Comparison of ENCODE assay signal across 8 cellular contexts in the genomic region with DNA sequence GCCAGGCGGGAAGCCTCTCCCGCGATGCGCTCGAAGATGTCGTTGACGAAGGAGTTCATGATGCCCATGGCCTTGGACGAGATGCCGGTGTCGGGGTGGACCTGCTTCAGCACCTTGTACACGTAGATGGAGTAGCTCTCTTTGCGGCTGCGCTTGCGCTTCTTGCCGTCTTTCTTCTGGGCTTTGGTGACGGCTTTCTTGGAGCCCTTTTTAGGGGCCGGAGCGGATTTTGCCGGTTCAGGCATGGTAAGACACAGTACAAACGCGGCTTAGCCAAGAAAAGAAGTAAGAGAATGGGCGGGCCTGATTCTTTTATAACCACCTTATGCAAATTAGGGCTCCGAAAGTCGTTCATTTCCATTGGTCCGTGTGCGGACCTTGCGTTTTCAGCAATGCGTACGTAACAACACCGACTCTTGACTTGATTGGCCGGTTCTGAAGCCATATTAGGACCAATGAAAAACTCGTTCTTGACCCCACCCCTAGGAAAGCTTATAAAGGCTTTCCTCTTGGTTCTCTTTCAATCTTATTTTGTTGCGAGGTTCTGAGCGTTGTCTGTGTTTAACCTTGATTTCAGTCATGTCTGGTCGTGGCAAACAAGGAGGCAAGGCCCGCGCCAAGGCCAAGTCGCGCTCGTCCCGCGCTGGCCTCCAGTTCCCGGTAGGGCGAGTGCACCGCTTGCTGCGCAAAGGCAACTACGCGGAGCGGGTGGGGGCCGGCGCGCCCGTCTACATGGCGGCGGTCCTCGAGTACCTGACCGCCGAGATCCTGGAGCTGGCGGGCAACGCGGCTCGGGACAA. TPM values are rescaled to one million over a fixed set of nuclear protein-coding genes. Genes with fewer than 3 reads are reported as not detected.
A peak's percentile ranks its signal among the peaks of the same experiment; 100 is the strongest.
DNase-seq lines count a peak whose midpoint lies in the region; ATAC-seq and TF ChIP-seq lines count a peak whose summit lies in the region.

No MANE protein-coding gene starts in this region.

- CTCF ChIA-PET in CD4-positive, alpha-beta memory T cell (lab: Charles Lee; ENCODE audit: partially characterized antibody) = interaction anchor here (1.4 to 2.9 kb wide), 9 partner anchors 13 to 301 kb away, joined by 4 to 19 read pairs (median 9); partner anchors contain the start of genes BOLA1 and VPS45
- CTCF ChIA-PET in activated CD4-positive, alpha-beta memory T cell treated with anti-CD3 and anti-CD28 coated beads, Interleukin-2, amount 10 ng/mL, durations not matched to agents 7 days and 5 days (lab: Charles Lee) = interaction anchor here (1.3 to 4.8 kb wide), 9 partner anchors 15 to 300 kb away, joined by 3 to 47 read pairs (median 8); partner anchors contain the start of genes PLEKHO1 and SF3B4

- no peaks in the 10 kb centered on the region for H3K9me3 ChIP-seq in CD4-positive, alpha-beta memory T cell (ENCODE audit: control insufficient read depth in 1 of 2, low read length in 2 of 2)
- no peaks in the 10 kb centered on the region for H3K9me3 ChIP-seq in lung (ENCODE audit: control insufficient read depth in 2 of 2, insufficient read depth in 1 of 2, low read length in 1 of 2)

- no peaks in the 10 kb centered on the region for H3K27me3 Mint-ChIP-seq in CD4-positive, alpha-beta memory T cell
- H3K27me3 Mint-ChIP-seq in activated CD4-positive, alpha-beta memory T cell treated with anti-CD3 and anti-CD28 coated beads, Interleukin-2, amount 10 ng/mL, durations not matched to agents 7 days and 5 days = no peaks in the 10 kb centered on the region

- intact Hi-C loops in CD4-positive, alpha-beta memory T cell (cut with micrococcal nuclease) = loop anchor here (1.0 kb wide), 4 partner anchors 13 to 350 kb away; partner anchors contain the start of genes ANP32E, BOLA1 and SF3B4

- 0% methylated on average over 62 of the region's 62 CpGs for WGBS in lung, 2 donors

- no peaks in the 10 kb centered on the region for H3K9me3 Mint-ChIP-seq in CD4-positive, alpha-beta memory T cell
- no peaks in the 10 kb centered on the region for H3K9me3 Mint-ChIP-seq in activated CD4-positive, alpha-beta memory T cell treated with anti-CD3 and anti-CD28 coated beads, Interleukin-2, amount 10 ng/mL, durations not matched to agents 7 days and 5 days

- peak; percentile 94 to 97 (median 96) for DNase-seq in CD4-positive, alpha-beta memory T cell
- DNase-seq in HK-2 (ENCODE audit: unreplicated experiment) = peak; percentile 86
- DNase-seq in NCI-H82 treated with DMSO at 0.1 percent for 48 hours (lab: John Stamatoyannopoulos, UW; ENCODE audit: unreplicated experiment) = peak; percentile 100
- peak; percentile 91 for DNase-seq in activated CD4-positive, alpha-beta memory T cell treated with anti-CD3 and anti-CD28 coated beads, Interleukin-2, amount 10 ng/mL, durations not matched to agents 7 days and 5 days
- peak; percentile 79 for DNase-seq in effector CD8-positive, alpha-beta T cell (lab: John Stamatoyannopoulos, UW)
- DNase-seq in lung (ENCODE audit: low spot score) = peak; percentile 92
- peak; percentile 72 to 79 (median 76) for DNase-seq in stimulated activated CD4-positive, alpha-beta T cell treated with anti-CD3 and anti-CD28 coated beads, TNF-alpha, amount 100 ng/mL, for 24 hours (ENCODE audit: low read depth in 3 of 3)

- peak; percentile 54 for ATAC-seq in GM19463 (IDR thresholded peaks at IDR 0.05; ENCODE audit: unreplicated experiment)
- ATAC-seq in lung (ENCODE audit: insufficient read depth, low FRiP score) = peak; percentile 86

- H3K4me1 Mint-ChIP-seq in CD4-positive, alpha-beta memory T cell = peaks cover 8 to 19% (median 10%) of the 10 kb centered on the region in 4 donors
- H3K4me1 Mint-ChIP-seq in activated CD4-positive, alpha-beta memory T cell treated with anti-CD3 and anti-CD28 coated beads, Interleukin-2, amount 10 ng/mL, durations not matched to agents 7 days and 5 days = peaks cover 16% of the 10 kb centered on the region

- no peak overlapping the region for H3K4me3 Mint-ChIP-seq in CD4-positive, alpha-beta memory T cell
- no peak overlapping the region for H3K4me3 Mint-ChIP-seq in activated CD4-positive, alpha-beta memory T cell treated with anti-CD3 and anti-CD28 coated beads, Interleukin-2, amount 10 ng/mL, durations not matched to agents 7 days and 5 days

- no peaks in the 10 kb centered on the region for H3K27me3 ChIP-seq in CD4-positive, alpha-beta memory T cell (ENCODE audit: insufficient read depth, low read length)
- H3K27me3 ChIP-seq in lung (ENCODE audit: control insufficient read depth, insufficient read depth) = no peaks in the 10 kb centered on the region

- TF ChIP-seq CTCF in lung (IDR thresholded peaks at IDR 0.05; ENCODE audit: control extremely low read depth, extremely low read depth) = no peak

- peaks cover 27% of the 10 kb centered on the region for H3K4me1 ChIP-seq in CD4-positive, alpha-beta memory T cell (ENCODE audit: insufficient read depth, low read length)
- H3K4me1 ChIP-seq in lung (ENCODE audit: control insufficient read depth in 2 of 2, insufficient read depth in 2 of 2, low read length in 2 of 2) = peaks cover 0 to 13% of the 10 kb centered on the region in 2 donors

- H3K27ac ChIP-seq in CD4-positive, alpha-beta memory T cell (ENCODE audit: low read depth, low read length) = peak overlapping the region; percentile 88
- H3K27ac ChIP-seq in lung (ENCODE audit: low read depth in 1 of 2, low read length in 1 of 2) = peak overlapping the region; percentile 96 to 98

- no peaks in the 10 kb centered on the region for H3K36me3 ChIP-seq in CD4-positive, alpha-beta memory T cell (ENCODE audit: insufficient read depth, low read length)
- no peaks in the 10 kb centered on the region for H3K36me3 ChIP-seq in lung (ENCODE audit: control insufficient read depth in 2 of 2, insufficient read depth in 2 of 2, low read length in 2 of 2)

- H3K36me3 Mint-ChIP-seq in CD4-positive, alpha-beta memory T cell = no peaks in the 10 kb centered on the region
- no peaks in the 10 kb centered on the region for H3K36me3 Mint-ChIP-seq in activated CD4-positive, alpha-beta memory T cell treated with anti-CD3 and anti-CD28 coated beads, Interleukin-2, amount 10 ng/mL, durations not matched to agents 7 days and 5 days (ENCODE audit: low read depth)

- POLR2A ChIA-PET in CD4-positive, alpha-beta memory T cell (lab: Charles Lee; ENCODE audit: partially characterized antibody) = interaction anchor here (0.9 to 7.2 kb wide), 44 partner anchors 9 to 1368 kb away, joined by 3 to 526 read pairs (median 10); partner anchors contain the start of genes ANP32E, APH1A, BOLA1 and CIART
- POLR2A ChIA-PET in activated CD4-positive, alpha-beta memory T cell treated with anti-CD3 and anti-CD28 coated beads, Interleukin-2, amount 10 ng/mL, durations not matched to agents 7 days and 5 days (lab: Charles Lee) = interaction anchor here (0.8 to 6.9 kb wide), 63 partner anchors 9 to 1395 kb away, joined by 3 to 314 read pairs (median 6); partner anchors contain the start of genes ANP32E, APH1A, BOLA1 and ENSA

- H3K27ac Mint-ChIP-seq in CD4-positive, alpha-beta memory T cell = no peak overlapping the region
- H3K27ac Mint-ChIP-seq in activated CD4-positive, alpha-beta memory T cell treated with anti-CD3 and anti-CD28 coated beads, Interleukin-2, amount 10 ng/mL, durations not matched to agents 7 days and 5 days = no peak overlapping the region

- H3K4me3 ChIP-seq in CD4-positive, alpha-beta memory T cell (ENCODE audit: low read length in 2 of 2) = peak overlapping the region; percentile 75 to 82
- H3K4me3 ChIP-seq in lung = peak overlapping the region; percentile 65

RNA-seq across cellular contexts. Expression of gene BOLA1, which starts 12.8 kb away (rescaled TPM):
- 10 to 100 TPM; 25.2 TPM for total RNA-seq in CD4-positive, alpha-beta memory T cell
- polyA plus RNA-seq in CD4-positive, alpha-beta memory T cell = 10 to 100 TPM; 25.2 to 31.4 TPM
- total RNA-seq in activated CD4-positive, alpha-beta memory T cell treated with anti-CD3 and anti-CD28 coated beads, Interleukin-2, amount 10 ng/mL, durations not matched to agents 7 days and 5 days = 10 to 100 TPM; 24.9 to 27.2 TPM
- 10 to 100 TPM; 12.5 to 14.2 TPM for total RNA-seq in lung
- polyA plus RNA-seq in lung = 10 to 100 TPM; 16.8 to 28.5 TPM

RNA-seq across cellular contexts. Expression of gene SV2A, which starts 31.0 kb away (rescaled TPM):
- total RNA-seq in CD4-positive, alpha-beta memory T cell = 1 to 10 TPM; 4.3 to 5.0 TPM
- polyA plus RNA-seq in CD4-positive, alpha-beta memory T cell = 1 to 10 TPM; 2.8 to 2.9 TPM
- 10 to 100 TPM; 14.4 to 15.2 TPM for total RNA-seq in activated CD4-positive, alpha-beta memory T cell treated with anti-CD3 and anti-CD28 coated beads, Interleukin-2, amount 10 ng/mL, durations not matched to agents 7 days and 5 days
- 1 to 10 TPM; 2.3 to 2.4 TPM for total RNA-seq in lung
- under 1 TPM; 0.94 to 0.98 TPM for polyA plus RNA-seq in lung

RNA-seq across cellular contexts. Expression of gene SF3B4, which starts 41.0 kb away (rescaled TPM):
- total RNA-seq in CD4-positive, alpha-beta memory T cell = 10 to 100 TPM; 47.7 to 48.8 TPM
- 100 to 1,000 TPM in 1 of 2 donors, 10 to 100 TPM in 1; 82.2 to 112 TPM for polyA plus RNA-seq in CD4-positive, alpha-beta memory T cell
- 10 to 100 TPM; 82.3 to 84.3 TPM for total RNA-seq in activated CD4-positive, alpha-beta memory T cell treated with anti-CD3 and anti-CD28 coated beads, Interleukin-2, amount 10 ng/mL, durations not matched to agents 7 days and 5 days
- 10 to 100 TPM; 19.6 to 48.1 TPM for total RNA-seq in lung
- polyA plus RNA-seq in lung = 10 to 100 TPM; 37.2 to 38.3 TPM

RNA-seq across cellular contexts. Expression of gene MTMR11, which starts 50.1 kb away (rescaled TPM):
- 1 to 10 TPM; 1.3 to 2.1 TPM for total RNA-seq in CD4-positive, alpha-beta memory T cell
- polyA plus RNA-seq in CD4-positive, alpha-beta memory T cell = under 1 TPM in 1 of 2 donors, not detected in 1; 0.28 TPM
- 10 to 100 TPM; 19.2 to 20.7 TPM for total RNA-seq in activated CD4-positive, alpha-beta memory T cell treated with anti-CD3 and anti-CD28 coated beads, Interleukin-2, amount 10 ng/mL, durations not matched to agents 7 days and 5 days
- 10 to 100 TPM; 10.1 to 11.2 TPM for total RNA-seq in lung
- 1 to 10 TPM; 6.9 to 7.7 TPM for polyA plus RNA-seq in lung

Comparison
In these comparisons a context has a peak if more than half of its experiments do, and no peak if none do; other contexts are left out.
1. Peak in every context shown above with its lines: DNase-seq, ATAC-seq, H3K4me3 ChIP-seq and H3K27ac ChIP-seq.